In genomic region chr7:128443817-128444216, GRCh38 we compare ENCODE assay signal across 23 cellular contexts. TPM values are rescaled to one million over a fixed set of nuclear protein-coding genes. Genes with fewer than 3 reads are reported as not detected.
DNase-seq lines count a peak whose midpoint lies in the region; ATAC-seq and TF ChIP-seq lines count a peak whose summit lies in the region.
"Had no signal": no experiment of that assay in that cellular context is flagged by ENCODE, and none has a peak within 500 bp of the region (broad histone marks: within the 10 kb centered on the region; RNA-seq: fewer than 3 reads in every experiment).

No MANE protein-coding gene starts in this region.

- H3K27me3 Mint-ChIP-seq in stimulated activated naive B cell treated with anti-CD40 and anti-IgM and Interleukin-4, amounts not matched to agents 10 μg/mL and 1 μg/mL and 100 μg/mL, for 72 hours: no peaks in the 10 kb centered on the region
- no peaks in the 10 kb centered on the region for H3K27me3 Mint-ChIP-seq in activated naive CD8-positive, alpha-beta T cell treated with anti-CD3 and anti-CD28 coated beads, Interleukin-2, amount 50 U/mL, for 24 hours
- H3K27me3 Mint-ChIP-seq: activated CD4-positive, alpha-beta memory T cell treated with anti-CD3 and anti-CD28 coated beads for 36 hours; CD8-positive, alpha-beta memory T cell; IgD-negative memory B cell had no signal

- H3K27ac Mint-ChIP-seq in stimulated activated naive B cell treated with anti-CD40 and anti-IgM and Interleukin-4, amounts not matched to agents 10 μg/mL and 1 μg/mL and 100 μg/mL, for 72 hours: no peak overlapping the region
- no peak overlapping the region for H3K27ac Mint-ChIP-seq in activated naive CD8-positive, alpha-beta T cell treated with anti-CD3 and anti-CD28 coated beads, Interleukin-2, amount 50 U/mL, for 24 hours
- H3K27ac Mint-ChIP-seq: activated CD4-positive, alpha-beta memory T cell treated with anti-CD3 and anti-CD28 coated beads for 36 hours; IgD-negative memory B cell; progenitor cell of endocrine pancreas had no signal

- H2BK12ac ChIP-seq in neuronal stem cell (ENCODE audit: low read length): no peak overlapping the region

- no peaks in the 10 kb centered on the region for H3K36me3 ChIP-seq in Peyer's patch
- no peaks in the 10 kb centered on the region for H3K36me3 ChIP-seq in neuronal stem cell (replicated peaks in 1 of 2; ENCODE audit: control insufficient read depth in 2 of 2, insufficient read depth in 2 of 2, low read length in 2 of 2)
- H3K36me3 ChIP-seq: adrenal gland, brain microvascular endothelial cell, MG63, sigmoid colon, tibial nerve had no signal

- H2BK5ac ChIP-seq in neuronal stem cell (ENCODE audit: low read length): no peak overlapping the region

- H3K4ac ChIP-seq in neuronal stem cell (ENCODE audit: low read length): no peak overlapping the region

- peak; percentile 25 to 55 for ATAC-seq in stimulated activated naive B cell treated with anti-CD40 and anti-IgM and Interleukin-4, amounts not matched to agents 10 μg/mL and 1 μg/mL and 100 μg/mL, for 72 hours (replicated peaks)
- no peak for ATAC-seq in activated naive CD8-positive, alpha-beta T cell treated with anti-CD3 and anti-CD28 coated beads, Interleukin-2, amount 50 U/mL, for 24 hours

- H2BK15ac ChIP-seq in neuronal stem cell (ENCODE audit: low read length): no peak overlapping the region

- no peak overlapping the region for H3K4me2 ChIP-seq in neuronal stem cell (ENCODE audit: insufficient read depth, low read length, poor library complexity, severe bottlenecking)

- H3K9me3 Mint-ChIP-seq in stimulated activated naive B cell treated with anti-CD40 and anti-IgM and Interleukin-4, amounts not matched to agents 10 μg/mL and 1 μg/mL and 100 μg/mL, for 72 hours: no peaks in the 10 kb centered on the region
- H3K9me3 Mint-ChIP-seq in activated naive CD8-positive, alpha-beta T cell treated with anti-CD3 and anti-CD28 coated beads, Interleukin-2, amount 50 U/mL, for 24 hours: no peaks in the 10 kb centered on the region
- H3K9me3 Mint-ChIP-seq: activated CD4-positive, alpha-beta memory T cell treated with anti-CD3 and anti-CD28 coated beads for 36 hours; CD8-positive, alpha-beta memory T cell; H9; IgD-negative memory B cell; nephron progenitor cell had no signal

- H3K4me1 ChIP-seq in Peyer's patch (peaks cover 0 to 14% (median 0%) of the 10 kb centered on the region in 4 donors), neuronal stem cell (ENCODE audit: control insufficient read depth in 2 of 2, insufficient read depth in 1 of 2, low read depth in 1 of 2, low read length in 2 of 2) (no peaks in the 10 kb centered on the region)
- H3K4me1 ChIP-seq: adrenal gland, sigmoid colon, tibial nerve had no signal

- H2BK120ac ChIP-seq in neuronal stem cell (ENCODE audit: low read depth, low read length): no peak overlapping the region

- H3K27me3 ChIP-seq in Peyer's patch: no peaks in the 10 kb centered on the region
- H3K27me3 ChIP-seq in neuronal stem cell (ENCODE audit: control insufficient read depth in 3 of 3, insufficient read depth in 3 of 3, low read depth in 1 of 3, low read length in 3 of 3): peaks cover 0 to 51% (median 0%) of the 10 kb centered on the region in 3 experiments
- H3K27me3 ChIP-seq: adrenal gland, brain microvascular endothelial cell, MG63, sigmoid colon, tibial nerve had no signal

- TF ChIP-seq CTCF in Peyer's patch (IDR thresholded peaks at IDR 0.05): peak in 1 of 6 experiments; percentile 4

- no peak overlapping the region for H2AFZ ChIP-seq in neuronal stem cell (ENCODE audit: low read length)

- H3K4me1 Mint-ChIP-seq in stimulated activated naive B cell treated with anti-CD40 and anti-IgM and Interleukin-4, amounts not matched to agents 10 μg/mL and 1 μg/mL and 100 μg/mL, for 72 hours: peaks cover 20 to 34% of the 10 kb centered on the region in 2 donors
- peaks cover 17% of the 10 kb centered on the region for H3K4me1 Mint-ChIP-seq in activated naive CD8-positive, alpha-beta T cell treated with anti-CD3 and anti-CD28 coated beads, Interleukin-2, amount 50 U/mL, for 24 hours

- H4K8ac ChIP-seq in neuronal stem cell (ENCODE audit: low read depth, low read length): no peak overlapping the region

- no peak overlapping the region for H4K91ac ChIP-seq in neuronal stem cell (ENCODE audit: low read depth, low read length, poor library complexity)

- H3K14ac ChIP-seq in neuronal stem cell (ENCODE audit: low read length): no peak overlapping the region

- H3K4me3 ChIP-seq in Peyer's patch: no peak overlapping the region
- H3K4me3 ChIP-seq in neuronal stem cell (ENCODE audit: low read length in 2 of 2): no peak overlapping the region
- H3K4me3 ChIP-seq: adrenal gland, MG63, sigmoid colon, tibial nerve had no signal

- DNase-seq in DMS53 (lab: John Stamatoyannopoulos, UW): peak; percentile 65
- no peak for DNase-seq in DMS53 treated with DMSO at 0.1 percent for 48 hours (lab: John Stamatoyannopoulos, UW; ENCODE audit: unreplicated experiment)
- peak in 2 of 3 donors; percentile 56 to 60 for DNase-seq in Peyer's patch
- DNase-seq in islet precursor cell: peak; percentile 48
- DNase-seq in stimulated activated naive B cell treated with anti-CD40 and anti-IgM and Interleukin-4, amounts not matched to agents 10 μg/mL and 1 μg/mL and 100 μg/mL, for 72 hours: no peak
- no peak for DNase-seq in neuronal stem cell (ENCODE audit: low spot score)
- no peak for DNase-seq in NCI-H2196 treated with DMSO at 0.1 percent for 48 hours (lab: John Stamatoyannopoulos, UW; ENCODE audit: unreplicated experiment)
- no peak for DNase-seq in activated naive CD8-positive, alpha-beta T cell treated with anti-CD3 and anti-CD28 coated beads, Interleukin-2, amount 50 U/mL, for 24 hours
- DNase-seq: 8988T; activated CD4-positive, alpha-beta memory T cell treated with anti-CD3 and anti-CD28 coated beads for 36 hours; adrenal gland; AML-193; brain microvascular endothelial cell; CD8-positive, alpha-beta memory T cell; glutamatergic neuron; H9; MG63; midbrain; nephron progenitor cell; sigmoid colon had no signal

- H3K23ac ChIP-seq in neuronal stem cell (ENCODE audit: low read depth, low read length, poor library complexity): no peak overlapping the region

- no peak overlapping the region for H2AK5ac ChIP-seq in neuronal stem cell (ENCODE audit: low read depth, low read length)

- no peaks in the 10 kb centered on the region for H3K36me3 Mint-ChIP-seq in stimulated activated naive B cell treated with anti-CD40 and anti-IgM and Interleukin-4, amounts not matched to agents 10 μg/mL and 1 μg/mL and 100 μg/mL, for 72 hours
- no peaks in the 10 kb centered on the region for H3K36me3 Mint-ChIP-seq in activated naive CD8-positive, alpha-beta T cell treated with anti-CD3 and anti-CD28 coated beads, Interleukin-2, amount 50 U/mL, for 24 hours (ENCODE audit: low read depth)
- H3K36me3 Mint-ChIP-seq: activated CD4-positive, alpha-beta memory T cell treated with anti-CD3 and anti-CD28 coated beads for 36 hours; CD8-positive, alpha-beta memory T cell; IgD-negative memory B cell had no signal

- no peak for TF ChIP-seq POLR2A in Peyer's patch (IDR thresholded peaks at IDR 0.05)

- no peaks in the 10 kb centered on the region for H3K79me1 ChIP-seq in neuronal stem cell (ENCODE audit: low read depth, low read length)

- H3K9ac ChIP-seq in neuronal stem cell (ENCODE audit: low read depth, low read length, poor library complexity): no peak overlapping the region

- H3K18ac ChIP-seq in neuronal stem cell (ENCODE audit: low read length): no peak overlapping the region

- H3K9me3 ChIP-seq in Peyer's patch (no peaks in the 10 kb centered on the region), neuronal stem cell (replicated peaks in 1 of 2; ENCODE audit: control insufficient read depth in 2 of 2, insufficient read depth in 1 of 2, low read depth in 1 of 2, low read length in 2 of 2) (no peaks in the 10 kb centered on the region)
- H3K9me3 ChIP-seq: adrenal gland, MG63, sigmoid colon, tibial nerve had no signal

- H3K4me3 Mint-ChIP-seq in stimulated activated naive B cell treated with anti-CD40 and anti-IgM and Interleukin-4, amounts not matched to agents 10 μg/mL and 1 μg/mL and 100 μg/mL, for 72 hours: no peak overlapping the region
- H3K4me3 Mint-ChIP-seq in activated naive CD8-positive, alpha-beta T cell treated with anti-CD3 and anti-CD28 coated beads, Interleukin-2, amount 50 U/mL, for 24 hours: no peak overlapping the region
- H3K4me3 Mint-ChIP-seq: activated CD4-positive, alpha-beta memory T cell treated with anti-CD3 and anti-CD28 coated beads for 36 hours; CD8-positive, alpha-beta memory T cell; H9; nephron progenitor cell had no signal

- H3K27ac ChIP-seq in Peyer's patch: peak overlapping the region in 3 of 4 donors; percentile 32 to 45 (median 41)
- H3K27ac ChIP-seq in neuronal stem cell (replicated peaks; ENCODE audit: low read length): no peak overlapping the region
- H3K27ac ChIP-seq: adrenal gland, brain microvascular endothelial cell, sigmoid colon, tibial nerve had no signal

- no CpG with 5 or more reads among the region's 3 CpGs for WGBS in neuronal stem cell (ENCODE audit: extremely low coverage in 2 of 2, insufficient read length in 2 of 2, insufficient replicate concordance in 1 of 2), 2 donors

RNA-seq across cellular contexts. Expression of gene HILPDA, which starts 11.9 kb away (rescaled TPM):
- 1 to 10 TPM; 2.6 to 9.0 (median 6.0) TPM for total RNA-seq in Peyer's patch
- 45.8 TPM for polyA plus RNA-seq in neuronal stem cell (2013, experiment 1 of 2)
- polyA plus RNA-seq in neuronal stem cell (2013, experiment 2 of 2): 43.6 TPM

RNA-seq across cellular contexts. Expression of gene METTL2B, which starts 32.7 kb away (rescaled TPM):
- total RNA-seq in Peyer's patch: 10 to 100 TPM; 14.0 to 23.3 (median 20.4) TPM
- 27.1 TPM for polyA plus RNA-seq in neuronal stem cell (2013, experiment 1 of 2)
- 25.9 TPM for polyA plus RNA-seq in neuronal stem cell (2013, experiment 2 of 2)

RNA-seq across cellular contexts. Expression of gene IMPDH1, which starts 34.0 kb away (rescaled TPM):
- 10 to 100 TPM in 3 of 4 donors, 1 to 10 TPM in 1; 7.9 to 45.4 (median 14.8) TPM for total RNA-seq in Peyer's patch
- polyA plus RNA-seq in neuronal stem cell (2013, experiment 1 of 2): 39.6 TPM
- polyA plus RNA-seq in neuronal stem cell (2013, experiment 2 of 2): 38.1 TPM

Comparison
In these comparisons a context has a peak if more than half of its experiments do, and no peak if none do; other contexts are left out.
1. DNase-seq: peak in DMS53 (single experiment), Peyer's patch (2 of 3) and islet precursor cell (single experiment); none in DMS53 treated with DMSO at 0.1 percent for 48 hours (single experiment), stimulated activated naive B cell treated with anti-CD40 and anti-IgM and Interleukin-4, amounts not matched to agents 10 μg/mL and 1 μg/mL and 100 μg/mL, for 72 hours (single experiment), neuronal stem cell (single experiment), NCI-H2196 treated with DMSO at 0.1 percent for 48 hours (single experiment) and activated naive CD8-positive, alpha-beta T cell treated with anti-CD3 and anti-CD28 coated beads, Interleukin-2, amount 50 U/mL, for 24 hours (single experiment).